In genomic region chr3:195715583-195716266, GRCh38 we compare ENCODE assay signal across 12 cellular contexts. TPM values are rescaled to one million over a fixed set of nuclear protein-coding genes. Genes with fewer than 3 reads are reported as not detected.
A peak's percentile ranks its signal among the peaks of the same experiment; 100 is the strongest.
DNase-seq lines count a peak whose midpoint lies in the region; ATAC-seq lines count a peak whose summit lies in the region.
"Had no signal": no experiment of that assay in that cellular context is flagged by ENCODE, and none has a peak within 500 bp of the region (broad histone marks: within the 10 kb centered on the region; RNA-seq: fewer than 3 reads in every experiment).

No MANE protein-coding gene starts in this region.

- DNase-seq in activated CD8-positive, alpha-beta memory T cell treated with anti-CD3 and anti-CD28 coated beads, Interleukin-2, amount 50 U/mL, for 48 hours = peak; percentile 77
- no peak for DNase-seq in activated CD8-positive, alpha-beta memory T cell treated with anti-CD3 and anti-CD28 coated beads, Interleukin-2, amount 10 ng/mL, durations not matched to agents 7 days and 5 days
- no peak for DNase-seq in left lobe of liver (ENCODE audit: low spot score)
- peak; percentile 39 for DNase-seq in stimulated activated naive B cell treated with anti-CD40 and anti-IgM and Interleukin-4, amounts not matched to agents 10 μg/mL and 1 μg/mL and 100 μg/mL, for 72 hours
- DNase-seq in NCI-H187 treated with DMSO at 0.1 percent for 48 hours (lab: John Stamatoyannopoulos, UW) = no peak
- DNase-seq: central memory CD4-positive, alpha-beta T cell; glutamatergic neuron; MM.1S had no signal

- H3K36me3 Mint-ChIP-seq in activated CD8-positive, alpha-beta memory T cell treated with anti-CD3 and anti-CD28 coated beads, Interleukin-2, amount 10 ng/mL, durations not matched to agents 7 days and 5 days = peaks cover 5% of the 10 kb centered on the region
- peaks cover 28% of the 10 kb centered on the region for H3K36me3 Mint-ChIP-seq in activated T-helper 17 cell treated with anti-CD3 and anti-CD28 coated beads, Interleukin-2, amount 50 U/mL, for 72 hours (ENCODE audit: low read depth)
- H3K36me3 Mint-ChIP-seq in stimulated activated naive B cell treated with anti-CD40 and anti-IgM and Interleukin-4, amounts not matched to agents 10 μg/mL and 1 μg/mL and 100 μg/mL, for 72 hours = peaks cover 23 to 24% of the 10 kb centered on the region in 2 donors
- H3K36me3 Mint-ChIP-seq: WTC11 had no signal

- peaks cover 7% of the 10 kb centered on the region for H3K4me1 Mint-ChIP-seq in activated CD8-positive, alpha-beta memory T cell treated with anti-CD3 and anti-CD28 coated beads, Interleukin-2, amount 10 ng/mL, durations not matched to agents 7 days and 5 days
- H3K4me1 Mint-ChIP-seq in activated T-helper 17 cell treated with anti-CD3 and anti-CD28 coated beads, Interleukin-2, amount 50 U/mL, for 72 hours = peaks cover 7% of the 10 kb centered on the region
- H3K4me1 Mint-ChIP-seq in stimulated activated naive B cell treated with anti-CD40 and anti-IgM and Interleukin-4, amounts not matched to agents 10 μg/mL and 1 μg/mL and 100 μg/mL, for 72 hours = peaks cover 12 to 23% of the 10 kb centered on the region in 2 donors

- H3K9me3 Mint-ChIP-seq in activated CD8-positive, alpha-beta memory T cell treated with anti-CD3 and anti-CD28 coated beads, Interleukin-2, amount 10 ng/mL, durations not matched to agents 7 days and 5 days (ENCODE audit: low read depth) = no peaks in the 10 kb centered on the region
- peaks cover 5% of the 10 kb centered on the region for H3K9me3 Mint-ChIP-seq in activated T-helper 17 cell treated with anti-CD3 and anti-CD28 coated beads, Interleukin-2, amount 50 U/mL, for 72 hours
- peaks cover 2 to 3% of the 10 kb centered on the region in 2 donors for H3K9me3 Mint-ChIP-seq in stimulated activated naive B cell treated with anti-CD40 and anti-IgM and Interleukin-4, amounts not matched to agents 10 μg/mL and 1 μg/mL and 100 μg/mL, for 72 hours

- CTCF ChIA-PET in activated CD8-positive, alpha-beta memory T cell treated with anti-CD3 and anti-CD28 coated beads, Interleukin-2, amount 10 ng/mL, durations not matched to agents 7 days and 5 days (lab: Charles Lee) = interaction anchor here (0.8 to 2.0 kb wide), 4 partner anchors 12 to 179 kb away, joined by 3 to 5 read pairs (median 4); no protein-coding TSS in a partner anchor

- H3K27me3 Mint-ChIP-seq in activated CD8-positive, alpha-beta memory T cell treated with anti-CD3 and anti-CD28 coated beads, Interleukin-2, amount 10 ng/mL, durations not matched to agents 7 days and 5 days = peaks cover 19% of the 10 kb centered on the region
- H3K27me3 Mint-ChIP-seq in activated T-helper 17 cell treated with anti-CD3 and anti-CD28 coated beads, Interleukin-2, amount 50 U/mL, for 72 hours = no peaks in the 10 kb centered on the region
- no peaks in the 10 kb centered on the region for H3K27me3 Mint-ChIP-seq in stimulated activated naive B cell treated with anti-CD40 and anti-IgM and Interleukin-4, amounts not matched to agents 10 μg/mL and 1 μg/mL and 100 μg/mL, for 72 hours

- no peak for ATAC-seq in activated CD8-positive, alpha-beta memory T cell treated with anti-CD3 and anti-CD28 coated beads, Interleukin-2, amount 10 ng/mL, durations not matched to agents 7 days and 5 days
- ATAC-seq in activated T-helper 17 cell treated with anti-CD3 and anti-CD28 coated beads, Interleukin-2, amount 50 U/mL, for 72 hours (replicated peaks) = peak; percentile 91
- peak; percentile 45 for ATAC-seq in left lobe of liver
- ATAC-seq in stimulated activated naive B cell treated with anti-CD40 and anti-IgM and Interleukin-4, amounts not matched to agents 10 μg/mL and 1 μg/mL and 100 μg/mL, for 72 hours (replicated peaks) = peak; percentile 72 to 74
- ATAC-seq in GM19023 (IDR thresholded peaks at IDR 0.05; ENCODE audit: unreplicated experiment) = no peak
- ATAC-seq in GM21447 (IDR thresholded peaks at IDR 0.05; ENCODE audit: unreplicated experiment) = no peak
- ATAC-seq: WTC11 had no signal

- H3K27ac Mint-ChIP-seq in activated CD8-positive, alpha-beta memory T cell treated with anti-CD3 and anti-CD28 coated beads, Interleukin-2, amount 10 ng/mL, durations not matched to agents 7 days and 5 days = no peak overlapping the region
- peak overlapping the region; percentile 78 for H3K27ac Mint-ChIP-seq in activated T-helper 17 cell treated with anti-CD3 and anti-CD28 coated beads, Interleukin-2, amount 50 U/mL, for 72 hours
- peak overlapping the region; percentile 37 for H3K27ac Mint-ChIP-seq in stimulated activated naive B cell treated with anti-CD40 and anti-IgM and Interleukin-4, amounts not matched to agents 10 μg/mL and 1 μg/mL and 100 μg/mL, for 72 hours
- H3K27ac Mint-ChIP-seq: WTC11 had no signal

- no peak overlapping the region for H3K4me3 Mint-ChIP-seq in activated CD8-positive, alpha-beta memory T cell treated with anti-CD3 and anti-CD28 coated beads, Interleukin-2, amount 10 ng/mL, durations not matched to agents 7 days and 5 days
- H3K4me3 Mint-ChIP-seq in activated T-helper 17 cell treated with anti-CD3 and anti-CD28 coated beads, Interleukin-2, amount 50 U/mL, for 72 hours = peak overlapping the region; percentile 10
- no peak overlapping the region for H3K4me3 Mint-ChIP-seq in stimulated activated naive B cell treated with anti-CD40 and anti-IgM and Interleukin-4, amounts not matched to agents 10 μg/mL and 1 μg/mL and 100 μg/mL, for 72 hours
- H3K4me3 Mint-ChIP-seq: WTC11 had no signal

RNA-seq across cellular contexts. Expression of gene MUC20, which starts 5.1 kb away (rescaled TPM):
- total RNA-seq in activated CD8-positive, alpha-beta memory T cell treated with anti-CD3 and anti-CD28 coated beads, Interleukin-2, amount 10 ng/mL, durations not matched to agents 7 days and 5 days = 1 to 10 TPM in 1 of 2 experiments, under 1 TPM in 1; 0.85 to 1.9 TPM
- 10 to 100 TPM in 1 of 2 donors, 1 to 10 TPM in 1; 3.8 to 14.4 TPM for total RNA-seq in activated T-helper 17 cell treated with anti-CD3 and anti-CD28 coated beads, Interleukin-2, amount 50 U/mL, for 72 hours
- 29.6 TPM for total RNA-seq in left lobe of liver

Comparison
In these comparisons a context has a peak if more than half of its experiments do, and no peak if none do; other contexts are left out.
1. DNase-seq: peak in activated CD8-positive, alpha-beta memory T cell treated with anti-CD3 and anti-CD28 coated beads, Interleukin-2, amount 50 U/mL, for 48 hours (single experiment) and stimulated activated naive B cell treated with anti-CD40 and anti-IgM and Interleukin-4, amounts not matched to agents 10 μg/mL and 1 μg/mL and 100 μg/mL, for 72 hours (single experiment); none in activated CD8-positive, alpha-beta memory T cell treated with anti-CD3 and anti-CD28 coated beads, Interleukin-2, amount 10 ng/mL, durations not matched to agents 7 days and 5 days (single experiment), left lobe of liver (single experiment) and NCI-H187 treated with DMSO at 0.1 percent for 48 hours (single experiment).
2. ATAC-seq: peak in activated T-helper 17 cell treated with anti-CD3 and anti-CD28 coated beads, Interleukin-2, amount 50 U/mL, for 72 hours (single experiment), left lobe of liver (single experiment) and stimulated activated naive B cell treated with anti-CD40 and anti-IgM and Interleukin-4, amounts not matched to agents 10 μg/mL and 1 μg/mL and 100 μg/mL, for 72 hours (2 of 2); none in activated CD8-positive, alpha-beta memory T cell treated with anti-CD3 and anti-CD28 coated beads, Interleukin-2, amount 10 ng/mL, durations not matched to agents 7 days and 5 days (single experiment), GM19023 (single experiment) and GM21447 (single experiment).